ENCODE assay signal across 8 cellular contexts in genomic region chr14:69612759-69613145, GRCh38. TPM values are rescaled to one million over a fixed set of nuclear protein-coding genes. Genes with fewer than 3 reads are reported as not detected.
A peak's percentile ranks its signal among the peaks of the same experiment; 100 is the strongest.
DNase-seq lines count a peak whose midpoint lies in the region; ATAC-seq and TF ChIP-seq lines count a peak whose summit lies in the region.

No MANE protein-coding gene starts in this region.

- no peak for ATAC-seq in left ventricle myocardium superior
- no peak for ATAC-seq in HG03354 (IDR thresholded peaks at IDR 0.05; ENCODE audit: poor library complexity, severe bottlenecking, unreplicated experiment)

- no peaks in the 10 kb centered on the region for H3K27me3 ChIP-seq in cardiac muscle cell
- peaks cover 16% of the 10 kb centered on the region; the same call in 1 of the 2 replicates for H3K27me3 ChIP-seq in iPS-20b (ENCODE audit: insufficient read depth, low read length)
- no peaks in the 10 kb centered on the region for H3K27me3 ChIP-seq in stomach smooth muscle (ENCODE audit: control insufficient read depth in 1 of 2, insufficient read depth in 2 of 2, low read length in 2 of 2)

- H3K4me3 ChIP-seq in cardiac muscle cell = peak overlapping the region; percentile 90
- H3K4me3 ChIP-seq in iPS-20b (ENCODE audit: low read length) = peak overlapping the region; percentile 79
- peak overlapping the region; percentile 84 to 95 for H3K4me3 ChIP-seq in stomach smooth muscle (ENCODE audit: low read length in 2 of 2)

- DNase-seq in cardiac muscle cell (ENCODE audit: low read depth in 1 of 2, low spot score in 1 of 2) (no peak), left ventricle myocardium superior (no peak), SW480 (ENCODE audit: low spot score) (no peak)
- no peak for DNase-seq in activated CD4-positive, alpha-beta memory T cell treated with anti-CD3 and anti-CD28 coated beads, Interleukin-2, amount 10 ng/mL, durations not matched to agents 7 days and 5 days
- no peak for DNase-seq in activated effector memory CD4-positive, alpha-beta T cell treated with anti-CD3 and anti-CD28 coated beads, Interleukin-2, amount 50 U/mL, for 16 hours

- intact Hi-C loops in left ventricle myocardium superior (cut with micrococcal nuclease) = loop anchor here (10.0 kb wide), 1 partner anchor 52 kb away; no protein-coding TSS in a partner anchor

- peak overlapping the region; percentile 96 for H3K4me3 Mint-ChIP-seq in activated CD4-positive, alpha-beta memory T cell treated with anti-CD3 and anti-CD28 coated beads, Interleukin-2, amount 10 ng/mL, durations not matched to agents 7 days and 5 days

- POLR2A ChIA-PET in activated CD4-positive, alpha-beta memory T cell treated with anti-CD3 and anti-CD28 coated beads, Interleukin-2, amount 10 ng/mL, durations not matched to agents 7 days and 5 days (lab: Charles Lee) = interaction anchor here (1.0 to 5.4 kb wide), 17 partner anchors 8 to 215 kb away, joined by 3 to 118 read pairs (median 17); partner anchors contain the start of genes ERH, SLC39A9 and SRSF5

- H3K27ac Mint-ChIP-seq in activated CD4-positive, alpha-beta memory T cell treated with anti-CD3 and anti-CD28 coated beads, Interleukin-2, amount 10 ng/mL, durations not matched to agents 7 days and 5 days = peak overlapping the region; percentile 97

- H3K9me3 Mint-ChIP-seq in activated CD4-positive, alpha-beta memory T cell treated with anti-CD3 and anti-CD28 coated beads, Interleukin-2, amount 10 ng/mL, durations not matched to agents 7 days and 5 days = no peaks in the 10 kb centered on the region

- H3K27me3 Mint-ChIP-seq in activated CD4-positive, alpha-beta memory T cell treated with anti-CD3 and anti-CD28 coated beads, Interleukin-2, amount 10 ng/mL, durations not matched to agents 7 days and 5 days = no peaks in the 10 kb centered on the region

- peaks cover 68% of the 10 kb centered on the region for H3K4me1 Mint-ChIP-seq in activated CD4-positive, alpha-beta memory T cell treated with anti-CD3 and anti-CD28 coated beads, Interleukin-2, amount 10 ng/mL, durations not matched to agents 7 days and 5 days

- H3K9ac ChIP-seq in iPS-20b (ENCODE audit: low read depth, low read length) (no peak overlapping the region; the same call in 1 of the 2 replicates), stomach smooth muscle (ENCODE audit: low read length in 2 of 2) (peak overlapping the region; percentile 84 to 96)

- CTCF ChIA-PET in activated CD4-positive, alpha-beta memory T cell treated with anti-CD3 and anti-CD28 coated beads, Interleukin-2, amount 10 ng/mL, durations not matched to agents 7 days and 5 days (lab: Charles Lee) = interaction anchor here (0.8 to 3.0 kb wide), 11 partner anchors 8 to 113 kb away, joined by 3 to 18 read pairs (median 4); no protein-coding TSS in a partner anchor

- H3K36me3 Mint-ChIP-seq in activated CD4-positive, alpha-beta memory T cell treated with anti-CD3 and anti-CD28 coated beads, Interleukin-2, amount 10 ng/mL, durations not matched to agents 7 days and 5 days (ENCODE audit: low read depth) = peaks cover 40% of the 10 kb centered on the region

- H3K27ac ChIP-seq in cardiac muscle cell (peak overlapping the region; percentile 93), iPS-20b (ENCODE audit: low read length) (no peak overlapping the region), stomach smooth muscle (ENCODE audit: low read length) (peak overlapping the region; percentile 94)

- H3K36me3 ChIP-seq in cardiac muscle cell (no peaks in the 10 kb centered on the region), iPS-20b (ENCODE audit: insufficient read depth, low read depth, low read length) (no peaks in the 10 kb centered on the region), stomach smooth muscle (ENCODE audit: control insufficient read depth in 2 of 2, insufficient read depth in 2 of 2, low read length in 2 of 2) (no peaks in the 10 kb centered on the region)

- peak; percentile 26 for TF ChIP-seq CTCF in cardiac muscle cell (IDR thresholded peaks at IDR 0.05; ENCODE audit: low read depth, low read length)

- H3K9me3 ChIP-seq in cardiac muscle cell (ENCODE audit: low read depth) (no peaks in the 10 kb centered on the region), iPS-20b (ENCODE audit: insufficient read depth, low read depth, low read length) (no peaks in the 10 kb centered on the region), stomach smooth muscle (ENCODE audit: control insufficient read depth in 2 of 2, low read length in 2 of 2) (no peaks in the 10 kb centered on the region)

- H3K4me1 ChIP-seq in cardiac muscle cell (ENCODE audit: low read depth) = peaks cover 39% of the 10 kb centered on the region
- H3K4me1 ChIP-seq in iPS-20b (ENCODE audit: insufficient read depth, low read length) = peaks cover 15% of the 10 kb centered on the region
- H3K4me1 ChIP-seq in stomach smooth muscle (ENCODE audit: control insufficient read depth, insufficient read depth, low read length) = peaks cover 52% of the 10 kb centered on the region

RNA-seq across cellular contexts. Expression of gene SUSD6, which starts 1.4 kb away (rescaled TPM):
- total RNA-seq in cardiac muscle cell (12.1 and 14.7 TPM in 2 replicates), left ventricle myocardium superior (21.4 TPM)
- 8.7 TPM in 2 replicates for polyA plus RNA-seq in cardiac muscle cell
- total RNA-seq in activated CD4-positive, alpha-beta memory T cell treated with anti-CD3 and anti-CD28 coated beads, Interleukin-2, amount 10 ng/mL, durations not matched to agents 7 days and 5 days = 10 to 100 TPM; 63.4 to 65.2 TPM

RNA-seq across cellular contexts. Expression of gene CCDC177, which starts 38.1 kb away (rescaled TPM):
- 0.07 TPM in 1 of 2 replicates, not detected in the other for total RNA-seq in cardiac muscle cell
- not detected in 2 replicates for polyA plus RNA-seq in cardiac muscle cell
- total RNA-seq in left ventricle myocardium superior = not detected
- total RNA-seq in activated CD4-positive, alpha-beta memory T cell treated with anti-CD3 and anti-CD28 coated beads, Interleukin-2, amount 10 ng/mL, durations not matched to agents 7 days and 5 days = not detected
